Comparison of ENCODE assay signal across 1 cellular context in the genomic region with DNA sequence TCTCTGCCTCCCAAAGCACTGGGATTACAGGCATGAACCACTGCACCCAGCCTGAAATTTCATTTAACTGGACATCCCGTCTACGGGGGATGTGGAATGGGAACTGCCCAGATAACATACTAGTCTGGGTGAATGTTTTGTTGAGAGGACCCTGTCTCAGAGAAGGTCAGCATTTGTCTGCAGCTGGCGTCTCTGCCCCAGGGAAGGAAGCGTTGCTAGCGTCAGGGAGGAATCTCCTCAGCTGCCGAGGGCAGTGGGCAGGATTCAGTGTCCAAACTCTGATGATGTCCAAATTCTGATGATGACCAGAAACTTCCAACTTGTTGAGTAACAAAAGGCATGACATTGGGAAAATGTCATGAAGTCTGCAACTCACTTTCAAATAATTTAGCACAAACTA.
TF ChIP-seq lines count a peak whose summit lies in the region.

No MANE protein-coding gene starts in this region.

TF ChIP-seq in K562, 482 proteins besides CTCF, POLR2A, EP300 and RAD21:
- TF ChIP-seq BCL6 (CRISPR knock-in tag; IDR thresholded peaks at IDR 0.05) (no peak), MGA (IDR thresholded peaks at IDR 0.05) (no peak), HEY1 (CRISPR knock-in tag; IDR thresholded peaks at IDR 0.05; ENCODE audit: borderline replicate concordance) (no peak), LCOR (CRISPR knock-in tag; IDR thresholded peaks at IDR 0.05) (no peak), L3MBTL2 (IDR thresholded peaks at IDR 0.05) (no peak), ZNF408 (CRISPR knock-in tag; IDR thresholded peaks at IDR 0.05; ENCODE audit: low read depth) (no peak), SMAD3 (CRISPR knock-in tag; conservative IDR thresholded peaks at IDR 0.05) (no peak), PREB (CRISPR knock-in tag; IDR thresholded peaks at IDR 0.05) (no peak), SETDB1 (IDR thresholded peaks at IDR 0.05; ENCODE audit: low read length) (no peak), U2AF2 (optimal IDR thresholded peaks at IDR 0.05; ENCODE audit: low read depth, low read length) (no peak), TEAD1 (CRISPR knock-in tag; IDR thresholded peaks at IDR 0.05) (no peak), ZZZ3 (IDR thresholded peaks at IDR 0.05) (no peak), ZBTB1 (CRISPR knock-in tag; IDR thresholded peaks at IDR 0.05; ENCODE audit: borderline replicate concordance, low read depth) (no peak), ZNF354B (CRISPR knock-in tag; IDR thresholded peaks at IDR 0.05) (no peak), NCOA1 (IDR thresholded peaks at IDR 0.05; ENCODE audit: low read depth) (no peak), E2F4 (CRISPR knock-in tag; IDR thresholded peaks at IDR 0.05; ENCODE audit: low read depth) (no peak), TAF1 (IDR thresholded peaks at IDR 0.05; ENCODE audit: control insufficient read depth, extremely low read depth, insufficient read depth, low read length, severe bottlenecking) (no peak)
TF ChIP-seq in K562: peak in this region for 0.
